27 cellular contexts compared by ENCODE assay signal in the genomic region with DNA sequence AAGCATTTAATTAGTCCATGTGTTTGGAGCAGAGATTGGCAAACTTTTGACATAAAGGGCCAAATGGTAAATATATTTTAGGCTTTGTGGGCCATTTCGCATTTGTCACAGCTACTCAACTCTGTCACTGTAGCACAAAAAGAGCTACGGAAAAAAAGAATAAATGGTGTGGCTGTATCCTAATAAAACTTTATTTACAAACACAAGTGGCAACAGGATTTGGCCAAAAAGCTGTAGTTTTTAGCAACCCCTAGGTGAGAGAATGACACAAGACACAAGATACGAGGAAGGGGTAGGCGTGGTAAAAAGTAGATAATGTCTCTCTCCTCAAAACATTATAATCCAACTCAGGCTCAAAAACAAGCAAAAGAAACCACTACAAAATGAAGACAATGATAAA.
"Had no signal": no experiment of that assay in that cellular context is flagged by ENCODE, and none has a peak within 500 bp of the region (broad histone marks: within the 10 kb centered on the region; RNA-seq: fewer than 3 reads in every experiment).

No MANE protein-coding gene starts in this region.

- ATAC-seq: effector memory CD8-positive, alpha-beta T cell; gastroesophageal sphincter; mucosa of descending colon; pancreas; sciatic nerve; stimulated activated memory B cell treated with anti-CD40 and anti-IgM and Interleukin-4, amounts not matched to agents 10 μg/mL and 1 μg/mL and 100 μg/mL, for 72 hours had no signal

- H3K27ac ChIP-seq: gastroesophageal sphincter, hepatocyte, left ventricle myocardium inferior, pancreas, prostate gland, skin epidermis, upper lobe of left lung, vagina had no signal

- H3K27ac Mint-ChIP-seq: activated CD4-positive, alpha-beta memory T cell treated with anti-CD3 and anti-CD28 coated beads, Interleukin-2, amount 10 ng/mL, durations not matched to agents 7 days and 5 days; activated CD4-positive, alpha-beta T cell treated with anti-CD3 and anti-CD28 coated beads, Interleukin-2, amount 10 ng/mL, durations not matched to agents 7 days and 5 days had no signal

- H3K4me3 ChIP-seq: gastroesophageal sphincter, hepatocyte, left ventricle myocardium inferior, lung, mucosa of descending colon, pancreas, prostate gland, skin epidermis, stomach, thyroid gland, upper lobe of left lung, vagina had no signal

- H2AFZ ChIP-seq: hepatocyte had no signal

- H3K4me1 ChIP-seq: left ventricle myocardium inferior, pancreas, prostate gland, upper lobe of left lung, vagina had no signal

- H3K4me3 Mint-ChIP-seq: activated CD4-positive, alpha-beta memory T cell treated with anti-CD3 and anti-CD28 coated beads, Interleukin-2, amount 10 ng/mL, durations not matched to agents 7 days and 5 days; activated CD4-positive, alpha-beta T cell treated with anti-CD3 and anti-CD28 coated beads, Interleukin-2, amount 10 ng/mL, durations not matched to agents 7 days and 5 days; effector memory CD8-positive, alpha-beta T cell; stimulated activated memory B cell treated with anti-CD40 and anti-IgM and Interleukin-4, amounts not matched to agents 10 μg/mL and 1 μg/mL and 100 μg/mL, for 72 hours had no signal

- DNase-seq: activated CD4-positive, alpha-beta memory T cell treated with anti-CD3 and anti-CD28 coated beads, Interleukin-2, amount 10 ng/mL, durations not matched to agents 7 days and 5 days; activated CD4-positive, alpha-beta T cell treated with anti-CD3 and anti-CD28 coated beads for 1 hour; activated CD4-positive, alpha-beta T cell treated with anti-CD3 and anti-CD28 coated beads, Interleukin-2, amount 10 ng/mL, durations not matched to agents 7 days and 5 days; activated naive CD4-positive, alpha-beta T cell; amygdala; caudate nucleus; cortex of kidney; effector memory CD8-positive, alpha-beta T cell; islet precursor cell; left ventricle myocardium inferior; mucosa of descending colon; nucleus accumbens; pancreas; retina; stimulated activated CD4-positive, alpha-beta T cell treated with anti-CD3 and anti-CD28 coated beads, Interleukin-12 subunit alpha, Interleukin-12 subunit beta, amount 100 ng/mL, for 4 hours; stimulated activated CD4-positive, alpha-beta T cell treated with anti-CD3 and anti-CD28 coated beads, Interleukin-4, amount 100 ng/mL, for 24 hours; stomach; upper lobe of left lung had no signal

- H3K27me3 ChIP-seq: gastroesophageal sphincter, hepatocyte, pancreas, stomach, thyroid gland, upper lobe of left lung had no signal

- H3K4me2 ChIP-seq: hepatocyte had no signal

- H3K9me3 Mint-ChIP-seq: activated CD4-positive, alpha-beta memory T cell treated with anti-CD3 and anti-CD28 coated beads, Interleukin-2, amount 10 ng/mL, durations not matched to agents 7 days and 5 days; activated CD4-positive, alpha-beta T cell treated with anti-CD3 and anti-CD28 coated beads, Interleukin-2, amount 10 ng/mL, durations not matched to agents 7 days and 5 days; effector memory CD8-positive, alpha-beta T cell; stimulated activated memory B cell treated with anti-CD40 and anti-IgM and Interleukin-4, amounts not matched to agents 10 μg/mL and 1 μg/mL and 100 μg/mL, for 72 hours had no signal

- H3K4me1 Mint-ChIP-seq: activated CD4-positive, alpha-beta memory T cell treated with anti-CD3 and anti-CD28 coated beads, Interleukin-2, amount 10 ng/mL, durations not matched to agents 7 days and 5 days; activated CD4-positive, alpha-beta T cell treated with anti-CD3 and anti-CD28 coated beads, Interleukin-2, amount 10 ng/mL, durations not matched to agents 7 days and 5 days; stimulated activated memory B cell treated with anti-CD40 and anti-IgM and Interleukin-4, amounts not matched to agents 10 μg/mL and 1 μg/mL and 100 μg/mL, for 72 hours had no signal

- H3K9me3 ChIP-seq: gastroesophageal sphincter, left ventricle myocardium inferior, mucosa of descending colon, pancreas, prostate gland, stomach, thyroid gland, upper lobe of left lung, vagina had no signal

- H3K27me3 Mint-ChIP-seq: activated CD4-positive, alpha-beta memory T cell treated with anti-CD3 and anti-CD28 coated beads, Interleukin-2, amount 10 ng/mL, durations not matched to agents 7 days and 5 days; activated CD4-positive, alpha-beta T cell treated with anti-CD3 and anti-CD28 coated beads, Interleukin-2, amount 10 ng/mL, durations not matched to agents 7 days and 5 days; effector memory CD8-positive, alpha-beta T cell; stimulated activated memory B cell treated with anti-CD40 and anti-IgM and Interleukin-4, amounts not matched to agents 10 μg/mL and 1 μg/mL and 100 μg/mL, for 72 hours had no signal
